ENCODE assay signal across 8 cellular contexts in genomic region chr17:74061758-74062157, GRCh38.
"Had no signal": no experiment of that assay in that cellular context is flagged by ENCODE, and none has a peak within 500 bp of the region (broad histone marks: within the 10 kb centered on the region; RNA-seq: fewer than 3 reads in every experiment).

No MANE protein-coding gene starts in this region.

- H3K27ac Mint-ChIP-seq: H9, HFFc6, IgD-negative memory B cell had no signal

- H3K4me1 Mint-ChIP-seq: IgD-negative memory B cell had no signal

- FAIRE-seq: H54 had no signal

- H3K9me3 Mint-ChIP-seq: IgD-negative memory B cell had no signal

- DNase-seq: GM23248, GOT3, H9, HCEC 1CT, HFFc6, KG1 had no signal

- H3K9ac ChIP-seq: GM23248 had no signal

- H3K27ac ChIP-seq: GM23248 had no signal

- H3K4me3 Mint-ChIP-seq: H9, HFFc6, IgD-negative memory B cell had no signal

- H2AFZ ChIP-seq: GM23248 had no signal

- H3K4me3 ChIP-seq: GM23248 had no signal
